Comparison of ENCODE assay signal across 8 cellular contexts in the genomic region with DNA sequence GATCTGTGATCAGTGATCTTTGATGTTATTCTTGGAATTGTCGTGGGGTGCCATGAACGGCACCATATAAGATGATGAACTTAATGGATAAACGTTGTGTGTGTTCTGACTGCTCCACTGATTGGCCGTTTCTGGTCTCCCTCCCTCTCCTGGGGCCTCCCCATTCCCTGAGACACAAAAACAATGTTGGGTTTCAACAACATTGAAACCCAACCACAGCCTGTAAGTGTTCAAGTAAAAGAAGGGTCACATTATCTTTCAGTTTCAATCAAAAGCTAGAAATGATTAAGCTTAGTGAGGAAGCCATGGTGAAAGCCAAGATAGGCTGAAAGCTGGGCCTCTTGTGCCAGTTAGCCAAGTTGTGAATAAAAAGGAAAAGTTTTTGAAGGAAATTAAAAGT. TPM values are rescaled to one million over a fixed set of nuclear protein-coding genes. Genes with fewer than 3 reads are reported as not detected.
DNase-seq lines count a peak whose midpoint lies in the region; ATAC-seq lines count a peak whose summit lies in the region.
"Had no signal": no experiment of that assay in that cellular context is flagged by ENCODE, and none has a peak within 500 bp of the region (broad histone marks: within the 10 kb centered on the region; RNA-seq: fewer than 3 reads in every experiment).

No MANE protein-coding gene starts in this region.

- peaks cover 55% of the 10 kb centered on the region for H3K27me3 Mint-ChIP-seq in T-helper 2 cell treated with Interferon-gamma antibody and Interleukin-4, amounts not matched to agents 5 μg/mL and 100 μg/mL, for 36 hours (ENCODE audit: low read depth)

- peak overlapping the region; percentile 73 for H3K27ac Mint-ChIP-seq in T-helper 2 cell treated with Interferon-gamma antibody and Interleukin-4, amounts not matched to agents 5 μg/mL and 100 μg/mL, for 36 hours
- H3K27ac Mint-ChIP-seq: IgD-negative memory B cell had no signal

- H3K36me3 Mint-ChIP-seq in T-helper 2 cell treated with Interferon-gamma antibody and Interleukin-4, amounts not matched to agents 5 μg/mL and 100 μg/mL, for 36 hours (ENCODE audit: low read depth), result peaks cover 4% of the 10 kb centered on the region

- H3K4me3 Mint-ChIP-seq in T-helper 2 cell treated with Interferon-gamma antibody and Interleukin-4, amounts not matched to agents 5 μg/mL and 100 μg/mL, for 36 hours, result peak overlapping the region; percentile 8

- peak; percentile 95 for ATAC-seq in GM18909 (IDR thresholded peaks at IDR 0.05; ENCODE audit: poor library complexity, unreplicated experiment)
- peak; percentile 87 for ATAC-seq in GM21515 (IDR thresholded peaks at IDR 0.05; ENCODE audit: unreplicated experiment)
- ATAC-seq in HG03060 (IDR thresholded peaks at IDR 0.05; ENCODE audit: low read depth, unreplicated experiment), result peak; percentile 92
- no peak for ATAC-seq in left cardiac atrium

- intact Hi-C loops in left cardiac atrium (cut with DNase I), result no loop called here

- H3K4me1 Mint-ChIP-seq in T-helper 2 cell treated with Interferon-gamma antibody and Interleukin-4, amounts not matched to agents 5 μg/mL and 100 μg/mL, for 36 hours (ENCODE audit: low read depth), result peaks cover 9% of the 10 kb centered on the region

- peak; percentile 23 for DNase-seq in T-helper 2 cell treated with Interferon-gamma antibody and Interleukin-4, amounts not matched to agents 5 μg/mL and 100 μg/mL, for 36 hours (ENCODE audit: low spot score)
- DNase-seq in iPS-NIHi11 (ENCODE audit: low spot score) (no peak), left cardiac atrium (no peak), GF-D8 (lab: John Stamatoyannopoulos, UW) (no peak)

- peaks cover 12% of the 10 kb centered on the region for H3K9me3 Mint-ChIP-seq in T-helper 2 cell treated with Interferon-gamma antibody and Interleukin-4, amounts not matched to agents 5 μg/mL and 100 μg/mL, for 36 hours

RNA-seq across cellular contexts. Expression of a gene that starts 19.5 kb away (rescaled TPM):
- under 1 TPM; 0.08 to 0.15 TPM for total RNA-seq in left cardiac atrium

Comparison
In these comparisons a context has a peak if more than half of its experiments do, and no peak if none do; other contexts are left out.
1. ATAC-seq: peak in GM18909 (single experiment), GM21515 (single experiment) and HG03060 (single experiment); none in left cardiac atrium (0 of 2).